ENCODE assay signal across 8 cellular contexts in the genomic region with DNA sequence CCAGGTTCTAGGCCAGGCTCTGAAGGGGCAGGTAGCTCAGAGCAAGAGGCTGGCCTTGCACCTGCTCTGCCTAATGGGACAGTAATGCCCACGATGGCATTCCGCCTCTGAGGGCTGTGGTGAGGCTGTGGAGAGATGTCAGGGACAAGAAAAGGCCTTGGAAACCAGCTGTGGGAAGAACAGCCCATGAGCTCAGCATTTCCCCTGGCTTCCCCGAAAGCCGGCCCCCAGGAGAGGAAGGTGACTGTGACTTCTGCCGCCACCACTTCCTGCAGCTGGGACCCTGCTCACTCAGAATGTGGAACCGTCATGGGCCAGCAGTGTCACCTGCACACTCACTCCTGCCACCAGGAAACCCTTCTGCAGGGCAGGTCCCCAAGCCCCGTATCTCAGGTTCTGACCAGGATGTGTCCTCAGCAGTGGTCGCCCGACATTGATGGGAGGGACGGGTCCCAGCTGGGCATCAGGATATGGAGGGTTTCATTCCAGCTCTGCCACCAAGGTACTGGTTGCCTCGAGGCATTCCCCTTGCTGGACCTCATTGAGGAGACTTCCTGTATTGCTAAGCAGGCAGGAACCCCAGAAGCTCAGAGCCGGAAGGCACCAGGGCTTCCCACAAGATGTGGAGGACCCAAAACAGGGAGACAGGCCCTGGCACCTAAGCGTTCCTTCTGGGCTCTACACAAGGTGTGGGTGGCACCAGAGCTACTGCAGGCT. TPM values are rescaled to one million over a fixed set of nuclear protein-coding genes. Genes with fewer than 3 reads are reported as not detected.
A peak's percentile ranks its signal among the peaks of the same experiment; 100 is the strongest.
DNase-seq lines count a peak whose midpoint lies in the region; ATAC-seq and TF ChIP-seq lines count a peak whose summit lies in the region.

No MANE protein-coding gene starts in this region.

- no peak overlapping the region for H2BK5ac ChIP-seq in mesenchymal stem cell (ENCODE audit: low read depth, low read length, poor library complexity, severe bottlenecking)

- ATAC-seq in HG03280 (IDR thresholded peaks at IDR 0.05; ENCODE audit: unreplicated experiment): peak; percentile 31
- no peak for ATAC-seq in lung (ENCODE audit: insufficient read depth, low FRiP score)
- peak in 1 of 2 donors; percentile 42 for ATAC-seq in upper lobe of left lung (ENCODE audit: low FRiP score in 2 of 2)

- DNase-seq in activated CD4-positive, alpha-beta memory T cell treated with anti-CD3 and anti-CD28 coated beads, Interleukin-2, amount 10 ng/mL, durations not matched to agents 7 days and 5 days: peak; percentile 85
- peak; percentile 36 for DNase-seq in lung (ENCODE audit: low spot score)
- peak in 1 of 2 donors; percentile 49 for DNase-seq in upper lobe of left lung
- DNase-seq in NCI-H2227 treated with DMSO at 0.1 percent for 48 hours (lab: John Stamatoyannopoulos, UW): no peak
- DNase-seq in mesenchymal stem cell: no peak
- no peak for DNase-seq in HAP-1 (ENCODE audit: low spot score in 2 of 2)

- CTCF ChIA-PET in activated CD4-positive, alpha-beta memory T cell treated with anti-CD3 and anti-CD28 coated beads, Interleukin-2, amount 10 ng/mL, durations not matched to agents 7 days and 5 days (lab: Charles Lee): interaction anchor here (0.7 to 7.6 kb wide), 7 partner anchors 19 to 150 kb away, joined by 3 to 61 read pairs (median 5); no protein-coding TSS in a partner anchor

- no peak overlapping the region for H2BK15ac ChIP-seq in mesenchymal stem cell (ENCODE audit: low read depth, poor library complexity, severe bottlenecking)

- no peak for TF ChIP-seq EP300 in upper lobe of left lung (IDR thresholded peaks at IDR 0.05)

- no peak overlapping the region for H4K91ac ChIP-seq in mesenchymal stem cell (ENCODE audit: low read length)

- peak overlapping the region; percentile 74 for H3K27ac Mint-ChIP-seq in activated CD4-positive, alpha-beta memory T cell treated with anti-CD3 and anti-CD28 coated beads, Interleukin-2, amount 10 ng/mL, durations not matched to agents 7 days and 5 days

- H3K79me1 ChIP-seq in mesenchymal stem cell (replicated peaks; ENCODE audit: low read length, poor library complexity, severe bottlenecking): peaks cover 8% of the 10 kb centered on the region

- no peaks in the 10 kb centered on the region for H3K9me3 Mint-ChIP-seq in activated CD4-positive, alpha-beta memory T cell treated with anti-CD3 and anti-CD28 coated beads, Interleukin-2, amount 10 ng/mL, durations not matched to agents 7 days and 5 days

- no peak overlapping the region for H3K23ac ChIP-seq in mesenchymal stem cell (ENCODE audit: low read length in 2 of 2)

- peaks cover 0 to 14% of the 10 kb centered on the region in 2 donors for H3K4me1 ChIP-seq in lung (ENCODE audit: control insufficient read depth in 2 of 2, insufficient read depth in 2 of 2, low read length in 2 of 2)
- H3K4me1 ChIP-seq in upper lobe of left lung: peaks cover 2 to 15% (median 10%) of the 10 kb centered on the region in 4 donors
- H3K4me1 ChIP-seq in mesenchymal stem cell (ENCODE audit: control insufficient read depth, insufficient read depth, low read depth, low read length): peaks cover 61% of the 10 kb centered on the region
- H3K4me1 ChIP-seq in HAP-1: no peaks in the 10 kb centered on the region

- H4K8ac ChIP-seq in mesenchymal stem cell (ENCODE audit: low read length): no peak overlapping the region

- H3K36me3 ChIP-seq in lung (ENCODE audit: control insufficient read depth in 2 of 2, insufficient read depth in 2 of 2, low read length in 2 of 2) (no peaks in the 10 kb centered on the region), upper lobe of left lung (no peaks in the 10 kb centered on the region), mesenchymal stem cell (ENCODE audit: control insufficient read depth in 1 of 2, insufficient read depth in 2 of 2, low read depth in 1 of 2, low read length in 2 of 2) (peaks cover 0 to 5% of the 10 kb centered on the region in 2 experiments), HAP-1 (replicated peaks) (no peaks in the 10 kb centered on the region)

- no peaks in the 10 kb centered on the region for H3K9me3 ChIP-seq in lung (ENCODE audit: control insufficient read depth in 2 of 2, insufficient read depth in 1 of 2, low read length in 1 of 2)
- H3K9me3 ChIP-seq in upper lobe of left lung: no peaks in the 10 kb centered on the region
- H3K9me3 ChIP-seq in mesenchymal stem cell (ENCODE audit: control insufficient read depth, low read length): no peaks in the 10 kb centered on the region
- no peaks in the 10 kb centered on the region for H3K9me3 ChIP-seq in HAP-1

- in situ Hi-C loops in HAP-1 (cut with MboI; ENCODE audit: low sequenced_read_pairs): no loop called here

- no peaks in the 10 kb centered on the region for H3K27me3 Mint-ChIP-seq in activated CD4-positive, alpha-beta memory T cell treated with anti-CD3 and anti-CD28 coated beads, Interleukin-2, amount 10 ng/mL, durations not matched to agents 7 days and 5 days

- H2AFZ ChIP-seq in mesenchymal stem cell (ENCODE audit: low read depth, low read length): no peak overlapping the region

- H3K18ac ChIP-seq in mesenchymal stem cell (ENCODE audit: low read depth in 1 of 2, low read length in 2 of 2): no peak overlapping the region

- no peaks in the 10 kb centered on the region for H3K36me3 Mint-ChIP-seq in activated CD4-positive, alpha-beta memory T cell treated with anti-CD3 and anti-CD28 coated beads, Interleukin-2, amount 10 ng/mL, durations not matched to agents 7 days and 5 days (ENCODE audit: low read depth)

- no peak overlapping the region for H2BK120ac ChIP-seq in mesenchymal stem cell (ENCODE audit: low read depth, low read length)

- H3K27ac ChIP-seq in lung (ENCODE audit: low read depth in 1 of 2, low read length in 1 of 2): peak overlapping the region in 1 of 2 donors; percentile 23
- H3K27ac ChIP-seq in upper lobe of left lung: peak overlapping the region in 3 of 4 donors; percentile 3 to 45 (median 15)
- H3K27ac ChIP-seq in mesenchymal stem cell (ENCODE audit: low read length, poor library complexity, severe bottlenecking): no peak overlapping the region

- WGBS in lung, 2 donors: 30 to 49% methylated on average over 13 of the region's 13 CpGs
- 43 to 50% methylated on average over 4 to 11 of the region's 13 CpGs for WGBS in upper lobe of left lung, 2 donors
- WGBS in mesenchymal stem cell: 81% methylated on average over 13 of the region's 13 CpGs

- H3K4me3 Mint-ChIP-seq in activated CD4-positive, alpha-beta memory T cell treated with anti-CD3 and anti-CD28 coated beads, Interleukin-2, amount 10 ng/mL, durations not matched to agents 7 days and 5 days: peak overlapping the region; percentile 17

- H3K14ac ChIP-seq in mesenchymal stem cell (ENCODE audit: low read length in 2 of 2): no peak overlapping the region

- peaks cover 62% of the 10 kb centered on the region for H3K4me1 Mint-ChIP-seq in activated CD4-positive, alpha-beta memory T cell treated with anti-CD3 and anti-CD28 coated beads, Interleukin-2, amount 10 ng/mL, durations not matched to agents 7 days and 5 days

- H3K4me2 ChIP-seq in mesenchymal stem cell (ENCODE audit: low read length, poor library complexity, severe bottlenecking): no peak overlapping the region

- no peak overlapping the region for H2AK5ac ChIP-seq in mesenchymal stem cell (ENCODE audit: low read length, severe bottlenecking)

- TF ChIP-seq CTCF in lung (IDR thresholded peaks at IDR 0.05; ENCODE audit: control extremely low read depth, extremely low read depth): no peak
- TF ChIP-seq CTCF in upper lobe of left lung (IDR thresholded peaks at IDR 0.05): no peak

- no peak overlapping the region for H2BK12ac ChIP-seq in mesenchymal stem cell (ENCODE audit: low read length in 2 of 2)

- POLR2A ChIA-PET in activated CD4-positive, alpha-beta memory T cell treated with anti-CD3 and anti-CD28 coated beads, Interleukin-2, amount 10 ng/mL, durations not matched to agents 7 days and 5 days (lab: Charles Lee): interaction anchor here (0.8 to 4.0 kb wide), 12 partner anchors 10 to 384 kb away, joined by 3 to 42 read pairs (median 4); a partner anchor contains a TSS

- TF ChIP-seq POLR2A in GM18526 (IDR thresholded peaks at IDR 0.05; ENCODE audit: extremely low read depth, insufficient read length) (peak; percentile 49), upper lobe of left lung (IDR thresholded peaks at IDR 0.05) (no peak)

- H3K4ac ChIP-seq in mesenchymal stem cell (ENCODE audit: low read depth in 1 of 2, low read length in 2 of 2): no peak overlapping the region

- no peak overlapping the region for H3K9ac ChIP-seq in mesenchymal stem cell (ENCODE audit: low read length)

- H3K27me3 ChIP-seq in lung (ENCODE audit: control insufficient read depth, insufficient read depth) (no peaks in the 10 kb centered on the region), upper lobe of left lung (no peaks in the 10 kb centered on the region), mesenchymal stem cell (ENCODE audit: control insufficient read depth in 1 of 2, insufficient read depth in 1 of 2, low read length in 2 of 2) (no peaks in the 10 kb centered on the region), HAP-1 (ENCODE audit: low read depth) (peaks cover 56% of the 10 kb centered on the region)

- no peak overlapping the region for H3K4me3 ChIP-seq in lung
- no peak overlapping the region for H3K4me3 ChIP-seq in upper lobe of left lung
- H3K4me3 ChIP-seq in mesenchymal stem cell (ENCODE audit: insufficient read depth in 1 of 2, low read depth in 1 of 2, low read length in 2 of 2): no peak overlapping the region
- no peak overlapping the region for H3K4me3 ChIP-seq in HAP-1

RNA-seq across cellular contexts. Expression of a gene that starts 30.7 kb away (rescaled TPM):
- 1 to 10 TPM; 3.8 to 4.3 TPM for total RNA-seq in activated CD4-positive, alpha-beta memory T cell treated with anti-CD3 and anti-CD28 coated beads, Interleukin-2, amount 10 ng/mL, durations not matched to agents 7 days and 5 days
- total RNA-seq in lung (10 to 100 TPM in 1 of 2 donors, 1 to 10 TPM in 1; 7.1 to 15.0 TPM), upper lobe of left lung (1 to 10 TPM; 1.0 to 9.1 (median 5.3) TPM)
- polyA plus RNA-seq in lung: 1 to 10 TPM; 4.2 to 6.6 TPM
- 0.94 TPM for polyA plus RNA-seq in mesenchymal stem cell (2013, experiment 1 of 2)
- 1.1 TPM for polyA plus RNA-seq in mesenchymal stem cell (2013, experiment 2 of 2)

RNA-seq across cellular contexts. Expression of a gene that starts 35.6 kb away (rescaled TPM):
- total RNA-seq in activated CD4-positive, alpha-beta memory T cell treated with anti-CD3 and anti-CD28 coated beads, Interleukin-2, amount 10 ng/mL, durations not matched to agents 7 days and 5 days: not detected
- total RNA-seq in lung (under 1 TPM; 0.74 to 0.97 TPM), upper lobe of left lung (1 to 10 TPM in 4 of 6 donors, under 1 TPM in 1, not detected in 1; 0.91 to 8.4 (median 1.1) TPM)
- under 1 TPM; 0.15 to 0.65 TPM for polyA plus RNA-seq in lung
- 0.08 TPM for polyA plus RNA-seq in mesenchymal stem cell (2013, experiment 1 of 2)
- polyA plus RNA-seq in mesenchymal stem cell (2013, experiment 2 of 2): 0.07 TPM

RNA-seq across cellular contexts. Expression of a gene that starts 57.9 kb away (rescaled TPM):
- total RNA-seq in activated CD4-positive, alpha-beta memory T cell treated with anti-CD3 and anti-CD28 coated beads, Interleukin-2, amount 10 ng/mL, durations not matched to agents 7 days and 5 days: 10 to 100 TPM; 54.7 to 61.3 TPM
- total RNA-seq in lung (10 to 100 TPM; 38.1 to 48.0 TPM), upper lobe of left lung (10 to 100 TPM; 22.0 to 53.1 (median 48.6) TPM)
- polyA plus RNA-seq in lung: 10 to 100 TPM; 31.8 to 42.6 TPM
- polyA plus RNA-seq in mesenchymal stem cell (2013, experiment 1 of 2): 26.3 TPM
- 25.3 TPM for polyA plus RNA-seq in mesenchymal stem cell (2013, experiment 2 of 2)

Comparison
In these comparisons a context has a peak if more than half of its experiments do, and no peak if none do; other contexts are left out.
1. DNase-seq: peak in activated CD4-positive, alpha-beta memory T cell treated with anti-CD3 and anti-CD28 coated beads, Interleukin-2, amount 10 ng/mL, durations not matched to agents 7 days and 5 days (single experiment) and lung (single experiment); none in NCI-H2227 treated with DMSO at 0.1 percent for 48 hours (single experiment), mesenchymal stem cell (single experiment) and HAP-1 (0 of 2).